In the genomic region with DNA sequence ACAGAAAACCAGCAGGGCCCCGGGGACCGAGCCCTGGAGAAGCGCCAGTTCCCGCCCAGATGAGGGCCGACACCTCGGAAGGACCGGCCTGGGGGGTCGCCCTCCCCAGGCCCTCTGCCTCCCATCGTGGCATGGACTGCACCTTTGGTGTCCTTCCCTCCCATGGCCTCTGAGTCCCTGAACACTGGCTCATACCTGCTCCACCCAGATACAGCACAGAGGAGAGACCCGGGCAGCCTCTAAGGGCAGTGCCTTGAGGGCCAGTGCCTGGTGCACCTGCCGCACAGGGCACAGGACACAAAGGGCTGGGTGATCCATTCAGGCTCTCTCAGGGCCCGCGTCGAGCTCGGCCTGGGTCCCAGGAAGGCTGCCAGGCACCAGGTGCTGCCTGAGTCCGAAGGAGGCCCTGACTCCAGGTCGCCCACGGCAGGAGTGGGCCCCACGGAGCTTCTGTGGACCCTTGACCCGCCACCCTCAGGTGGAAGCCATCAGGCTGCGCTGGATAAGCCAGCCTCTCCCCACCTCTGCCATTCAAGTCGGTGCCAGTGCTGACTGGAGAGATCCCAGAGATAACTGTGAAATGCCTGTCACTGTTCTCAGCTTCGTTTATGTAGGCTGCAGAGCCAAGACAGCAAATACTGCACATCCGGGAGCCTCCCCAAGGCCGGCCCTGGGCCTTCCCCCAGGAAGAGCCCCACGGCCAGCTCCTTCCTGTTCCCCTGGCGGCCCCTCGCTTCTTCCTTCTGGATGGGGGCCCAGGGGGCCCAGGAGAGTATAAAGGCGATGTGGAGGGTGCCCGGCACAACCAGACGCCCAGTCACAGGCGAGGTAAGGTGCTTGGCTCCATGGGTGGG, we compare ENCODE assay signal across 1 cellular context.
TF ChIP-seq lines count a peak whose summit lies in the region.

A gene with protein sequence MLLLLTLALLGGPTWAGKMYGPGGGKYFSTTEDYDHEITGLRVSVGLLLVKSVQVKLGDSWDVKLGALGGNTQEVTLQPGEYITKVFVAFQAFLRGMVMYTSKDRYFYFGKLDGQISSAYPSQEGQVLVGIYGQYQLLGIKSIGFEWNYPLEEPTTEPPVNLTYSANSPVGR (plus strand): TSS at position 803 of the 854 bp plus-strand sequence. CDS start 139 bp downstream, outside the sequence.

TF ChIP-seq in A549, 52 proteins besides CTCF, POLR2A, EP300 and RAD21 (continued from another document):
- TF ChIP-seq HDAC2 (IDR thresholded peaks at IDR 0.05), result no peak
- no peak for TF ChIP-seq CHD2 (IDR thresholded peaks at IDR 0.05; ENCODE audit: low read length, partially characterized antibody)
- TF ChIP-seq EHF (CRISPR knock-in tag; IDR thresholded peaks at IDR 0.05), result no peak
- TF ChIP-seq CBX2 (IDR thresholded peaks at IDR 0.05; ENCODE audit: borderline replicate concordance, low read depth), result no peak
- no peak for TF ChIP-seq FOSL2 (IDR thresholded peaks at IDR 0.05)
- no peak for TF ChIP-seq FOSL2 (CRISPR knock-in tag; IDR thresholded peaks at IDR 0.05)
- TF ChIP-seq CBX8 (IDR thresholded peaks at IDR 0.05), result no peak
